Comparison of ENCODE assay signal across 19 cellular contexts in the genomic region with DNA sequence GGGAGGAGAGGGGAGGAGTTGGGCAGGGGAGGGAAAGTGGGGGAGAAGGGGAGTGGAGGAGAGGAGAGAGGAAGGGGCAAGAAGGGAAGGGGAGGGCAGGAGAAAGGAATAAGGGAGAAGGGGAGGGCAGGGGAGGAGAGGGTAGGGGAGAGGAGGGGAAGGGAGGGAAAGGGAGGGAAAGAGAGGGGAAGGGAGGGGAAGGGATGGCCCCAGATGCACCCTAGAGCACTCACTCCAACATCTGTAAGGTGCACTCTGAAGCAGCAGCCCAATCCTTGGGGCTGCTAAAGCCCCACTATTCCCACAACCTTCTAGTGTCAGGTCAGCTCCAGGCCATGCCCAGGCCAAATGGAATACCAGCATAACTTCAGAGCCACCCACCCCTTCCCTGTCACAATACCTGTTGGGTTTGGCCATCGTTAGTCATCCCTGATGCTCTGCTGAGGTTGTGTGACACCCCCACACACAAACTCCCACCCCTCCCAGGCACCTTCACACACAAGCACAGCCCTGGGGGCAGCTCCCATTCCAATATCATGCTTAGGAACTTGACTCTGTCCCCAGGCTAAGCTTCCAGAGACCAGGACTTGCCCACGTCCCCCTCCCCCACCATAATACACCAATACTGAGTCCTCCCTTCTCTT. TPM values are rescaled to one million over a fixed set of nuclear protein-coding genes. Genes with fewer than 3 reads are reported as not detected.
"Had no signal": no experiment of that assay in that cellular context is flagged by ENCODE, and none has a peak within 500 bp of the region (broad histone marks: within the 10 kb centered on the region; RNA-seq: fewer than 3 reads in every experiment).

No MANE protein-coding gene starts in this region.

- H3K36me3 ChIP-seq: heart right ventricle, pancreas, tibial artery, upper lobe of right lung, vagina had no signal

- H3K27ac Mint-ChIP-seq: naive B cell; progenitor cell of endocrine pancreas; stimulated activated naive CD8-positive, alpha-beta T cell treated with anti-CD3 and anti-CD28 coated beads, Interleukin-15, Interleukin-2, amounts not matched to agents 100 ng/mL and 50 ng/mL, for 24 hours had no signal

- H3K27me3 ChIP-seq: dorsolateral prefrontal cortex, heart right ventricle, pancreas, tibial artery, upper lobe of right lung, vagina had no signal

- ATAC-seq: esophagus mucosa, heart right ventricle, left lobe of liver, pancreas, right cardiac atrium, upper lobe of right lung had no signal

- H3K4me3 Mint-ChIP-seq: stimulated activated naive CD8-positive, alpha-beta T cell treated with anti-CD3 and anti-CD28 coated beads, Interleukin-15, Interleukin-2, amounts not matched to agents 100 ng/mL and 50 ng/mL, for 24 hours had no signal

- H3K36me3 Mint-ChIP-seq: naive B cell had no signal

- H3K27me3 Mint-ChIP-seq: progenitor cell of endocrine pancreas had no signal

- H3K27ac ChIP-seq: dorsolateral prefrontal cortex, heart right ventricle, pancreas, tibial artery, upper lobe of right lung, vagina had no signal

- H3K4me2 ChIP-seq: smooth muscle cell had no signal

- H3K4me1 Mint-ChIP-seq: naive B cell had no signal

- H3K9me3 Mint-ChIP-seq: stimulated activated naive CD8-positive, alpha-beta T cell treated with anti-CD3 and anti-CD28 coated beads, Interleukin-15, Interleukin-2, amounts not matched to agents 100 ng/mL and 50 ng/mL, for 24 hours had no signal

- H3K9me3 ChIP-seq: heart right ventricle, pancreas, tibial artery, upper lobe of right lung, vagina had no signal

- H3K4me1 ChIP-seq: pancreas, upper lobe of right lung, vagina had no signal

- DNase-seq: cortex of kidney; dorsolateral prefrontal cortex; effector CD8-positive, alpha-beta T cell; heart right ventricle; hypothalamus; mammary epithelial cell; naive B cell; occipital lobe; pancreas; right cardiac atrium; stimulated activated CD4-positive, alpha-beta T cell treated with anti-CD3 and anti-CD28 coated beads, Interleukin-2, amount 100 ng/mL, for 48 hours; tibial artery; upper lobe of right lung had no signal

- H3K4me3 ChIP-seq: dorsolateral prefrontal cortex, heart right ventricle, pancreas, smooth muscle cell, tibial artery, upper lobe of right lung, vagina had no signal

RNA-seq across cellular contexts. Expression of a gene that starts 55.6 kb away (rescaled TPM):
- polyA plus RNA-seq: mammary epithelial cell had no signal
